ENCODE assay signal across 9 cellular contexts in the genomic region with DNA sequence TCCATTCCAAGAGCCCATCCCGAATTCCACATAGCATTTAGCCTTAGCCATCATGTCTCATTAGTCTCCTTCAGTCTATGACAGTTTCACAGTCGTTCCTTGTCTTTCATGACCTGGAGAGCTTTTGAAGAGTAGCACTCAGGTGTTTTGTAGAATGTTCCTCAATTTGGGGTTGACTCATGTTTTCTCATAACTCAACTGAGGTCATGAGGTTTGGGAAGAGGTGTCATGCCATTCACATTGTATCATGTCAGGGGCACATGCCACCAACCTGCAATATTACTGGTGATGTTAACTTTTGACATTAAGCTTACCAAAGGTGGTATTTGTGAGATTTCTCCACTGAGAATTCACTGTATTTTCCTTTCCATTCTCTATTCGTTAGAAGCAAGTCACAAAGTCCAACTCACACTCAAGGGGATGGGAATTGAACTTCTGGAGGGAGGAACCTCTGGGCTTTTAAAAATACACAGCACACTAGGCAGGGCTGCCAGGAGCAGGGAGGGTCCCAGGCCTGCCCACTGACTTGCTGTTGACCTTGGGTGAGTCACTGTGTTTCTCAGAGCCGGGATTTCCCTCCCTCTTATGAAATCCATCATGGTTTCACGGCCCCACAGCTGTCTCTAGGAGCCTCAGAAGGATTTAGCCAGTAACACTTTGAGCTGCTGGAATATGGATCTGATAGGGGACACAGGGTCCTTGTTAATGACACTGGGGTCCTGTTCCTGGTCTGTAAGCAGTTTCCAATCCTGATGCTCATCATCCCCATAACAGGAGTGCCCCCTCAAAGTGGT.
DNase-seq lines count a peak whose midpoint lies in the region; ATAC-seq and TF ChIP-seq lines count a peak whose summit lies in the region.
"Had no signal": no experiment of that assay in that cellular context is flagged by ENCODE, and none has a peak within 500 bp of the region (broad histone marks: within the 10 kb centered on the region; RNA-seq: fewer than 3 reads in every experiment).

No MANE protein-coding gene starts in this region.

- TF ChIP-seq CTCF in NB4 (IDR thresholded peaks at IDR 0.05; ENCODE audit: low read depth, low read length), result no peak
- TF ChIP-seq CTCF in smooth muscle cell (IDR thresholded peaks at IDR 0.05; ENCODE audit: borderline replicate concordance, insufficient read depth, poor library complexity, severe bottlenecking), result no peak

- no peaks in the 10 kb centered on the region for H4K20me1 ChIP-seq in smooth muscle cell (ENCODE audit: low read depth)

- no peak for TF ChIP-seq POLR2A in NB4 (IDR thresholded peaks at IDR 0.05; ENCODE audit: extremely low read depth, insufficient read length)

- ATAC-seq in GM18502 (IDR thresholded peaks at IDR 0.05; ENCODE audit: poor library complexity, unreplicated experiment) (peak; percentile 49), HG03159 (IDR thresholded peaks at IDR 0.05; ENCODE audit: unreplicated experiment) (no peak)

- no peak overlapping the region for H3K4me3 ChIP-seq in NB4 (ENCODE audit: low read depth, low read length)
- no peak overlapping the region for H3K4me3 ChIP-seq in smooth muscle cell

- no peaks in the 10 kb centered on the region for H3F3A ChIP-seq in smooth muscle cell (ENCODE audit: low read depth)

- no peak overlapping the region for H3K9ac ChIP-seq in smooth muscle cell (ENCODE audit: low read depth)
- H3K9ac ChIP-seq: parathyroid adenoma had no signal

- H2AFZ ChIP-seq in smooth muscle cell (ENCODE audit: low read depth), result no peak overlapping the region
- H2AFZ ChIP-seq: parathyroid adenoma had no signal

- H3K36me3 ChIP-seq in smooth muscle cell (ENCODE audit: low read depth), result no peaks in the 10 kb centered on the region

- DNase-seq in NB4 (ENCODE audit: low read depth), result peak; percentile 40
- peak; percentile 54 for DNase-seq in epithelial cell of prostate (ENCODE audit: low read depth, low spot score)
- peak; percentile 12 for DNase-seq in smooth muscle cell of the brain vasculature (ENCODE audit: low read depth, low spot score)
- no peak for DNase-seq in smooth muscle cell (lab: John Stamatoyannopoulos, UW; ENCODE audit: unreplicated experiment)
- no peak for DNase-seq in DMS153 (lab: John Stamatoyannopoulos, UW)
- DNase-seq: NCI-H1436 treated with DMSO at 0.1 percent for 48 hours had no signal

- no peak overlapping the region for H3K27ac ChIP-seq in epithelial cell of prostate
- no peak overlapping the region for H3K27ac ChIP-seq in smooth muscle cell (ENCODE audit: low read depth)
- H3K27ac ChIP-seq: parathyroid adenoma had no signal

- 66% methylated on average over 5 of the region's 5 CpGs for WGBS in smooth muscle cell (ENCODE audit: low lambda C conversion rate)

- no peak overlapping the region for H3K4me2 ChIP-seq in smooth muscle cell

- no peaks in the 10 kb centered on the region for H3K9me3 ChIP-seq in smooth muscle cell (replicated peaks; ENCODE audit: low read depth)

- no peaks in the 10 kb centered on the region for H3K27me3 ChIP-seq in smooth muscle cell (ENCODE audit: low read depth)

- no peaks in the 10 kb centered on the region for H3K4me1 ChIP-seq in smooth muscle cell (ENCODE audit: low read depth)
- H3K4me1 ChIP-seq: parathyroid adenoma had no signal

- H3K79me2 ChIP-seq in smooth muscle cell (ENCODE audit: low read depth), result no peaks in the 10 kb centered on the region
- H3K79me2 ChIP-seq: parathyroid adenoma had no signal

Comparison
In these comparisons a context has a peak if more than half of its experiments do, and no peak if none do; other contexts are left out.
1. DNase-seq: peak in NB4 (single experiment), epithelial cell of prostate (single experiment) and smooth muscle cell of the brain vasculature (single experiment); none in smooth muscle cell (single experiment) and DMS153 (single experiment).